ENCODE assay signal across 1 cellular context in genomic region chr14:45253070-45253753, GRCh38.
TF ChIP-seq lines count a peak whose summit lies in the region.

MIS18BP1 (minus strand) TSS chr14:45253202; CDS start chr14:45247286, 5,916 bp downstream.

TF ChIP-seq in HepG2, 621 proteins besides CTCF, POLR2A, EP300 and RAD21 (continued from another document and continues in another):
- peak; percentile 91 for TF ChIP-seq DZIP1 (CRISPR knock-in tag; IDR thresholded peaks at IDR 0.05)
- TF ChIP-seq EZH2 (conservative IDR thresholded peaks at IDR 0.05; ENCODE audit: low read depth, low read length), result no peak
- peak; percentile 94 for TF ChIP-seq SNAPC4 (CRISPR knock-in tag; IDR thresholded peaks at IDR 0.05)
- TF ChIP-seq ZNF253 (CRISPR knock-in tag; IDR thresholded peaks at IDR 0.05; ENCODE audit: borderline replicate concordance), result peak; percentile 60; the same call in 1 of the 2 replicates
- TF ChIP-seq NPAS2 (CRISPR knock-in tag; IDR thresholded peaks at IDR 0.05; ENCODE audit: borderline replicate concordance), result no peak
- TF ChIP-seq ZBTB39 (CRISPR knock-in tag; IDR thresholded peaks at IDR 0.05), result peak; percentile 75; the same call in 1 of the 2 replicates
- TF ChIP-seq KMT2B (CRISPR knock-in tag; IDR thresholded peaks at IDR 0.05), result peak; percentile 95
- peak; percentile 75; the same call in 1 of the 2 replicates for TF ChIP-seq PITX1 (CRISPR knock-in tag; IDR thresholded peaks at IDR 0.05)
- TF ChIP-seq ZBTB37 (CRISPR knock-in tag; IDR thresholded peaks at IDR 0.05), result peak; percentile 59; the same call in 1 of the 2 replicates
- no peak; the same call in 1 of the 2 replicates for TF ChIP-seq ZNF652 (CRISPR knock-in tag; IDR thresholded peaks at IDR 0.05; ENCODE audit: borderline replicate concordance, low read depth)
- peak; percentile 51 for TF ChIP-seq CHD2 (IDR thresholded peaks at IDR 0.05; ENCODE audit: low read depth, low read length)
- no peak for TF ChIP-seq HNF1B (CRISPR knock-in tag; IDR thresholded peaks at IDR 0.05)
- no peak for TF ChIP-seq ZNF740 (CRISPR knock-in tag; IDR thresholded peaks at IDR 0.05)
- TF ChIP-seq GATAD2A (CRISPR knock-in tag; IDR thresholded peaks at IDR 0.05), result peak; percentile 95
- TF ChIP-seq THAP11 (CRISPR knock-in tag; IDR thresholded peaks at IDR 0.05), result peak; percentile 91
- TF ChIP-seq MAFG (CRISPR knock-in tag; IDR thresholded peaks at IDR 0.05), result no peak
- no peak for TF ChIP-seq SYNCRIP (IDR thresholded peaks at IDR 0.05; ENCODE audit: insufficient read depth, low read depth, low read length)
- TF ChIP-seq FOXO1 (CRISPR knock-in tag; IDR thresholded peaks at IDR 0.05), result peak; percentile 79
- 0 out of 2 replicates have a peak, but pooled peaks have one; percentile 17 for TF ChIP-seq HOMEZ (CRISPR knock-in tag; IDR thresholded peaks at IDR 0.05; ENCODE audit: low read depth)
- peak; percentile 97 for TF ChIP-seq ZNF841 (CRISPR knock-in tag; IDR thresholded peaks at IDR 0.05; ENCODE audit: borderline replicate concordance)
- peak; percentile 87 for TF ChIP-seq CREB1 (IDR thresholded peaks at IDR 0.05)
- peak; percentile 95 for TF ChIP-seq CREB1 (CRISPR knock-in tag; IDR thresholded peaks at IDR 0.05)
- no peak for TF ChIP-seq NCOR1 (IDR thresholded peaks at IDR 0.05; ENCODE audit: borderline replicate concordance, low read length)
- TF ChIP-seq MXI1 (IDR thresholded peaks at IDR 0.05; ENCODE audit: borderline replicate concordance, low read depth, low read length), result peak; percentile 89; the same call in 2 of the 3 replicates
- peak; percentile 96 for TF ChIP-seq KMT2A (CRISPR knock-in tag; IDR thresholded peaks at IDR 0.05)
- TF ChIP-seq NR1H2 (CRISPR knock-in tag; IDR thresholded peaks at IDR 0.05; ENCODE audit: borderline replicate concordance, low read depth), result peak; percentile 82; the same call in 1 of the 2 replicates
- no peak for TF ChIP-seq ZNF737 (CRISPR knock-in tag; IDR thresholded peaks at IDR 0.05; ENCODE audit: borderline replicate concordance)
- TF ChIP-seq ISL2 (CRISPR knock-in tag; IDR thresholded peaks at IDR 0.05), result peak; percentile 54
- no peak for TF ChIP-seq ZNF282 (IDR thresholded peaks at IDR 0.05; ENCODE audit: partially characterized antibody)
- TF ChIP-seq ZNF749 (CRISPR knock-in tag; IDR thresholded peaks at IDR 0.05; ENCODE audit: borderline replicate concordance), result peak; percentile 74; the same call in 1 of the 2 replicates
- TF ChIP-seq FOXC1 (CRISPR knock-in tag; IDR thresholded peaks at IDR 0.05; ENCODE audit: borderline replicate concordance), result peak; percentile 95
- TF ChIP-seq SIN3A (IDR thresholded peaks at IDR 0.05; ENCODE audit: borderline replicate concordance, low read depth, low read length), result peak; percentile 99
- no peak; the same call in none of the 2 replicates for TF ChIP-seq ZBTB33 (CRISPR knock-in tag; IDR thresholded peaks at IDR 0.05)
- peak; percentile 15; the same call in 1 of the 2 replicates for TF ChIP-seq WIZ (CRISPR knock-in tag; IDR thresholded peaks at IDR 0.05)
- TF ChIP-seq ZNF547 (CRISPR knock-in tag; IDR thresholded peaks at IDR 0.05), result peak; percentile 93
- TF ChIP-seq YEATS4 (CRISPR knock-in tag; IDR thresholded peaks at IDR 0.05; ENCODE audit: borderline replicate concordance), result peak; percentile 93; the same call in 1 of the 2 replicates
- peak; percentile 89 for TF ChIP-seq ZNF317 (CRISPR knock-in tag; IDR thresholded peaks at IDR 0.05)
- TF ChIP-seq THAP8 (CRISPR knock-in tag; IDR thresholded peaks at IDR 0.05; ENCODE audit: borderline replicate concordance), result 0 out of 2 replicates have a peak, but pooled peaks have one; percentile 67
- no peak for TF ChIP-seq GTF2F1 (IDR thresholded peaks at IDR 0.05; ENCODE audit: low read length)
- TF ChIP-seq ZNF256 (CRISPR knock-in tag; conservative IDR thresholded peaks at IDR 0.05), result peak; percentile 66
- TF ChIP-seq ZNF263 (CRISPR knock-in tag; IDR thresholded peaks at IDR 0.05), result peak; percentile 60; the same call in 1 of the 2 replicates
- TF ChIP-seq ARNT2 (CRISPR knock-in tag; IDR thresholded peaks at IDR 0.05; ENCODE audit: low read depth), result peak; percentile 95
- peak; percentile 59; the same call in 1 of the 2 replicates for TF ChIP-seq ZZZ3 (CRISPR knock-in tag; IDR thresholded peaks at IDR 0.05; ENCODE audit: borderline replicate concordance)
- TF ChIP-seq ASH2L (IDR thresholded peaks at IDR 0.05; ENCODE audit: insufficient read length, low read depth, low read length), result peak; percentile 97
- peak; percentile 76; the same call in 1 of the 2 replicates for TF ChIP-seq ZNF816 (CRISPR knock-in tag; IDR thresholded peaks at IDR 0.05; ENCODE audit: borderline replicate concordance)
- peak; percentile 52; the same call in 1 of the 2 replicates for TF ChIP-seq ZKSCAN1 (IDR thresholded peaks at IDR 0.05; ENCODE audit: low read length)
- no peak for TF ChIP-seq ATM (IDR thresholded peaks at IDR 0.05; ENCODE audit: borderline replicate concordance)
